8 cellular contexts compared by ENCODE assay signal in genomic region chr2:181678033-181678586, GRCh38. TPM values are rescaled to one million over a fixed set of nuclear protein-coding genes. Genes with fewer than 3 reads are reported as not detected.
DNase-seq lines count a peak whose midpoint lies in the region; ATAC-seq and TF ChIP-seq lines count a peak whose summit lies in the region.

No MANE protein-coding gene starts in this region.

- peaks cover 4 to 39% (median 11%) of the 10 kb centered on the region in 4 donors for H3K4me1 Mint-ChIP-seq in CD4-positive, CD25-positive, alpha-beta regulatory T cell

- no peak for TF ChIP-seq CTCF in dorsolateral prefrontal cortex (IDR thresholded peaks at IDR 0.05 in 54 of 56, conservative IDR thresholded peaks at IDR 0.05 in 2 of 56; ENCODE audit: low read depth in 1 of 56, partially characterized antibody in 56 of 56)
- no peak for TF ChIP-seq CTCF in mucosa of descending colon (IDR thresholded peaks at IDR 0.05)
- no peak for TF ChIP-seq CTCF in stomach (IDR thresholded peaks at IDR 0.05)

- no peak for TF ChIP-seq EP300 in stomach (IDR thresholded peaks at IDR 0.05)

- peaks cover 75% of the 10 kb centered on the region for H3K27me3 Mint-ChIP-seq in CD4-positive, CD25-positive, alpha-beta regulatory T cell

- no peak overlapping the region for H3K4me3 ChIP-seq in CD4-positive, CD25-positive, alpha-beta regulatory T cell (ENCODE audit: low read depth, low read length)
- peak overlapping the region in 42 of 59 donors; percentile 2 to 61 (median 38) for H3K4me3 ChIP-seq in dorsolateral prefrontal cortex
- no peak overlapping the region for H3K4me3 ChIP-seq in mucosa of descending colon
- H3K4me3 ChIP-seq in stomach, result peak overlapping the region in 1 of 4 donors; percentile 0

- peaks cover 33% of the 10 kb centered on the region for H3K27me3 ChIP-seq in CD4-positive, CD25-positive, alpha-beta regulatory T cell (ENCODE audit: control insufficient read depth, insufficient read depth, low read length)
- peaks cover 14 to 99% (median 72%) of the 10 kb centered on the region in 45 donors for H3K27me3 ChIP-seq in dorsolateral prefrontal cortex
- peaks cover 36 to 77% (median 62%) of the 10 kb centered on the region in 3 donors for H3K27me3 ChIP-seq in stomach

- peak; percentile 37 to 55 for ATAC-seq in CD4-positive, CD25-positive, alpha-beta regulatory T cell (ENCODE audit: low read depth in 2 of 2)
- peak; percentile 57 for ATAC-seq in HG02943 (IDR thresholded peaks at IDR 0.05; ENCODE audit: low read depth, unreplicated experiment)
- ATAC-seq in mucosa of descending colon, result peak; percentile 54
- ATAC-seq in HG03520 (IDR thresholded peaks at IDR 0.05; ENCODE audit: unreplicated experiment), result no peak

- TF ChIP-seq POLR2A in stomach (IDR thresholded peaks at IDR 0.05), result no peak

- peaks cover 3% of the 10 kb centered on the region for H3K36me3 Mint-ChIP-seq in CD4-positive, CD25-positive, alpha-beta regulatory T cell

- peak in 2 of 3 donors; percentile 31 to 65 for DNase-seq in CD4-positive, CD25-positive, alpha-beta regulatory T cell
- peak; percentile 39 to 41 for DNase-seq in activated CD4-positive, alpha-beta T cell treated with anti-CD3 and anti-CD28 coated beads for 4 hours
- DNase-seq in dorsolateral prefrontal cortex, result peak in 2 of 10 donors; percentile 44 to 55
- peak in 2 of 3 donors; percentile 58 to 79 for DNase-seq in mucosa of descending colon
- peak; percentile 61 for DNase-seq in stomach
- DNase-seq in NCI-H524 treated with DMSO at 0.1 percent for 48 hours (lab: John Stamatoyannopoulos, UW), result no peak

- H3K27ac Mint-ChIP-seq in CD4-positive, CD25-positive, alpha-beta regulatory T cell, result peak overlapping the region in 1 of 3 donors; percentile 71

- peaks cover 3% of the 10 kb centered on the region for H3K4me1 ChIP-seq in CD4-positive, CD25-positive, alpha-beta regulatory T cell (ENCODE audit: control insufficient read depth, insufficient read depth, low read length, poor library complexity, severe bottlenecking)
- H3K4me1 ChIP-seq in mucosa of descending colon (ENCODE audit: low read depth) (peaks cover 6% of the 10 kb centered on the region), stomach (peaks cover 12 to 32% (median 26%) of the 10 kb centered on the region in 4 donors)

- no peaks in the 10 kb centered on the region for H3K36me3 ChIP-seq in CD4-positive, CD25-positive, alpha-beta regulatory T cell (ENCODE audit: control insufficient read depth, insufficient read depth, low read length)
- H3K36me3 ChIP-seq in mucosa of descending colon (ENCODE audit: low read depth) (no peaks in the 10 kb centered on the region), stomach (no peaks in the 10 kb centered on the region)

- H3K4me3 Mint-ChIP-seq in CD4-positive, CD25-positive, alpha-beta regulatory T cell, result peak overlapping the region in 1 of 4 donors; percentile 0

- no peaks in the 10 kb centered on the region for H3K9me3 ChIP-seq in CD4-positive, CD25-positive, alpha-beta regulatory T cell (ENCODE audit: control insufficient read depth in 2 of 2, low read length in 2 of 2)
- H3K9me3 ChIP-seq in mucosa of descending colon (no peaks in the 10 kb centered on the region), stomach (peaks cover 0 to 22% (median 6%) of the 10 kb centered on the region in 4 donors)

- intact Hi-C loops in dorsolateral prefrontal cortex (cut with DNase I), result no loop called here
- intact Hi-C loops in mucosa of descending colon (cut with DNase I, micrococcal nuclease), result no loop called here
- intact Hi-C loops in stomach (cut with DNase I; ENCODE audit: low total_unique reads), result no loop called here

- peaks cover 0 to 17% (median 1%) of the 10 kb centered on the region in 7 donors for H3K9me3 Mint-ChIP-seq in CD4-positive, CD25-positive, alpha-beta regulatory T cell

- WGBS in stomach, 5 donors, result 14 to 16% (median 15%) methylated on average over 35 of the region's 35 CpGs

- H3K27ac ChIP-seq in CD4-positive, CD25-positive, alpha-beta regulatory T cell (ENCODE audit: insufficient read depth, low read length, poor library complexity, severe bottlenecking), result no peak overlapping the region
- H3K27ac ChIP-seq in dorsolateral prefrontal cortex (peak overlapping the region in 17 of 59 donors; percentile 8 to 82 (median 40)), stomach (no peak overlapping the region)

RNA-seq across cellular contexts. Expression of gene NEUROD1, which starts 2.2 kb away (rescaled TPM):
- total RNA-seq in CD4-positive, CD25-positive, alpha-beta regulatory T cell, result not detected
- polyA plus RNA-seq in CD4-positive, CD25-positive, alpha-beta regulatory T cell, result not detected
- total RNA-seq in dorsolateral prefrontal cortex, result 10 to 100 TPM in 7 of 120 experiments, 1 to 10 TPM in 112, under 1 TPM in 1; 0.58 to 12.2 (median 4.1) TPM
- total RNA-seq in mucosa of descending colon, result 1 to 10 TPM in 2 of 3 donors, under 1 TPM in 1; 0.51 to 2.5 (median 1.5) TPM
- 1 to 10 TPM in 1 of 5 donors, under 1 TPM in 1, not detected in 3; 0.92 to 1.2 TPM for total RNA-seq in stomach
- 1 to 10 TPM in 2 of 3 donors, under 1 TPM in 1; 0.55 to 3.6 (median 1.4) TPM for polyA plus RNA-seq in stomach

RNA-seq across cellular contexts. Expression of gene CERKL, which starts 21.2 kb away (rescaled TPM):
- total RNA-seq in CD4-positive, CD25-positive, alpha-beta regulatory T cell, result not detected
- polyA plus RNA-seq in CD4-positive, CD25-positive, alpha-beta regulatory T cell, result 10 to 100 TPM in 2 of 4 donors, 1 to 10 TPM in 2; 4.2 to 12.0 (median 9.0) TPM
- total RNA-seq in dorsolateral prefrontal cortex, result 1 to 10 TPM in 108 of 120 experiments, under 1 TPM in 12; 0.40 to 6.9 (median 2.1) TPM
- under 1 TPM in 1 of 3 donors, not detected in 2; 0.12 TPM for total RNA-seq in mucosa of descending colon
- 1 to 10 TPM in 1 of 5 donors, not detected in 4; 1.3 TPM for total RNA-seq in stomach
- polyA plus RNA-seq in stomach, result under 1 TPM; 0.05 to 0.31 (median 0.25) TPM

Comparison
In these comparisons a context has a peak if more than half of its experiments do, and no peak if none do; other contexts are left out.
1. H3K4me3 ChIP-seq: peak in dorsolateral prefrontal cortex (42 of 59); none in CD4-positive, CD25-positive, alpha-beta regulatory T cell (single experiment) and mucosa of descending colon (single experiment).